Comparison of ENCODE assay signal across 1 cellular context in genomic region chr9:128961403-128961802, GRCh38. TPM values are rescaled to one million over a fixed set of nuclear protein-coding genes. Genes with fewer than 3 reads are reported as not detected.
"Had no signal": no experiment of that assay in that cellular context is flagged by ENCODE, and none has a peak within 500 bp of the region (broad histone marks: within the 10 kb centered on the region; RNA-seq: fewer than 3 reads in every experiment).

No MANE protein-coding gene starts in this region.

RNA-seq across cellular contexts. Expression of gene PHYHD1, which starts 40.6 kb away (rescaled TPM):
- total RNA-seq: activated CD8-positive, alpha-beta memory T cell treated with anti-CD3 and anti-CD28 coated beads for 36 hours had no signal
